In genomic region chr5:115136294-115136693, GRCh38 we compare ENCODE assay signal across 7 cellular contexts. TPM values are rescaled to one million over a fixed set of nuclear protein-coding genes. Genes with fewer than 3 reads are reported as not detected.
"Had no signal": no experiment of that assay in that cellular context is flagged by ENCODE, and none has a peak within 500 bp of the region (broad histone marks: within the 10 kb centered on the region; RNA-seq: fewer than 3 reads in every experiment).

No MANE protein-coding gene starts in this region.

- FAIRE-seq: HTR-8/SVneo, K562 had no signal

- H3K4me3 ChIP-seq: K562 had no signal

- DNase-seq: IMR-90, KBM-7, KG1 had no signal

- H3K27ac ChIP-seq: HL-60 had no signal

- ATAC-seq: K562 had no signal

RNA-seq across cellular contexts. Expression of gene TRIM36, which starts 33.4 kb away (rescaled TPM):
- polyA plus RNA-seq: IgD-negative memory B cell had no signal
